In the genomic region with DNA sequence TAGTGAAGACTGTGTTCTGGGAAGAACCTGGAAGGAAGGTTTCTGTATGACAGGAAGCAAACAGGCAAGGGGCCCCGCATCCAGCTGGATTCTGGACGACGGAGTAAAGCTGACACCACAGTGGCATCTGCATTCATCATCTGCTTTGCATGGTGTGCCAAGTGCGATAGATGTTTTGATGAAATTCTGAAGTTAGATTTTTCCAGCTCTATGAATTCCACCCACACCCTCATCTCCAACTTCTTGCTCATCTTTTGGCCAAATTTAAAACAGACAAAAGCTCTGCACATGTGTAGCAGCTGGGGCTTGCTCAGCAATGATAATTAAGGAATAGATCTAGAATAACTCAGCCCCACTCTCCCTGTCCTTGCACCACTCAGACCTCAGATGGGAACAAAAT, we compare ENCODE assay signal across 19 cellular contexts.
DNase-seq lines count a peak whose midpoint lies in the region; ATAC-seq and TF ChIP-seq lines count a peak whose summit lies in the region.
"Had no signal": no experiment of that assay in that cellular context is flagged by ENCODE, and none has a peak within 500 bp of the region (broad histone marks: within the 10 kb centered on the region; RNA-seq: fewer than 3 reads in every experiment).

No MANE protein-coding gene starts in this region.

- POLR2A ChIA-PET in BJ (lab: Charles Lee) = no interaction called here

- TF ChIP-seq POLR2A in sigmoid colon (IDR thresholded peaks at IDR 0.05) = no peak

- TF ChIP-seq EP300 in sigmoid colon (IDR thresholded peaks at IDR 0.05) = no peak

- peak overlapping the region; percentile 57 for H3K27ac ChIP-seq in angular gyrus (ENCODE audit: low read depth, low read length)
- H3K27ac ChIP-seq in left lung = no peak overlapping the region
- H3K27ac ChIP-seq in sigmoid colon = no peak overlapping the region
- H3K27ac ChIP-seq in WERI-Rb-1 = no peak overlapping the region
- H3K27ac ChIP-seq: brain microvascular endothelial cell, KMS-11 had no signal

- DNase-seq in BJ (ENCODE audit: low read depth) = peak; percentile 27
- DNase-seq in left lung = no peak
- DNase-seq in sigmoid colon = peak; percentile 90
- DNase-seq in WERI-Rb-1 = no peak
- DNase-seq: activated CD8-positive, alpha-beta memory T cell treated with anti-CD3 and anti-CD28 coated beads for 24 hours; activated naive CD8-positive, alpha-beta T cell treated with anti-CD3 and anti-CD28 coated beads for 36 hours; brain microvascular endothelial cell; CD4-positive, alpha-beta T cell; cortex of kidney; DMS153; NCI-H510A; occipital lobe; stimulated activated CD4-positive, alpha-beta T cell treated with anti-CD3 and anti-CD28 coated beads, Interleukin-2, amount 100 ng/mL, for 24 hours had no signal

- H3K4me1 ChIP-seq in left lung (no peaks in the 10 kb centered on the region), sigmoid colon (peaks cover 0 to 9% (median 0%) of the 10 kb centered on the region in 4 donors)

- CTCF ChIA-PET in BJ (lab: Yijun Ruan, JAX) = interaction anchor here (0.8 kb wide), 1 partner anchor 11 kb away, joined by 3 read pairs; no protein-coding TSS in a partner anchor

- H3K36me3 ChIP-seq in BJ (ENCODE audit: control insufficient read depth, insufficient read depth, low read length) (no peaks in the 10 kb centered on the region), left lung (no peaks in the 10 kb centered on the region), sigmoid colon (no peaks in the 10 kb centered on the region), WERI-Rb-1 (no peaks in the 10 kb centered on the region)
- H3K36me3 ChIP-seq: brain microvascular endothelial cell had no signal

- peak; percentile 49 for ATAC-seq in left lung
- no peak for ATAC-seq in GM19455 (IDR thresholded peaks at IDR 0.05; ENCODE audit: unreplicated experiment)
- ATAC-seq in SK-N-SH treated with all-trans-retinoic acid at 6 μM for 48 hours = no peak
- no peak for ATAC-seq in HG03280 (IDR thresholded peaks at IDR 0.05; ENCODE audit: unreplicated experiment)
- ATAC-seq: activated CD4-positive, CD25-positive, alpha-beta regulatory T cell treated with anti-CD3 and anti-CD28 coated beads, Interleukin-2, amount 50 U/mL, for 24 hours had no signal

- H3K9me3 ChIP-seq in left lung = no peaks in the 10 kb centered on the region
- H3K9me3 ChIP-seq in sigmoid colon = no peaks in the 10 kb centered on the region
- peaks cover 2% of the 10 kb centered on the region for H3K9me3 ChIP-seq in WERI-Rb-1 (ENCODE audit: severe bottlenecking)

- H3K27me3 ChIP-seq in BJ (ENCODE audit: control insufficient read depth, insufficient read depth, low read length) (no peaks in the 10 kb centered on the region), left lung (no peaks in the 10 kb centered on the region), sigmoid colon (no peaks in the 10 kb centered on the region), WERI-Rb-1 (ENCODE audit: insufficient read depth, low read depth, severe bottlenecking) (peaks cover 92% of the 10 kb centered on the region)
- H3K27me3 ChIP-seq: brain microvascular endothelial cell had no signal

- TF ChIP-seq CTCF in BJ (IDR thresholded peaks at IDR 0.05; ENCODE audit: insufficient read depth, low read depth, low read length) (no peak), left lung (IDR thresholded peaks at IDR 0.05) (no peak), sigmoid colon (IDR thresholded peaks at IDR 0.05) (no peak), WERI-Rb-1 (IDR thresholded peaks at IDR 0.05; ENCODE audit: low read depth, low read length) (no peak)

- 65 to 82% methylated on average over 4 of the region's 4 CpGs for WGBS in sigmoid colon, 2 donors

- intact Hi-C loops in left lung (cut with DNase I) = no loop called here
- intact Hi-C loops in sigmoid colon (cut with DNase I) = no loop called here

- H3K4me3 ChIP-seq in BJ (ENCODE audit: low read depth, low read length) (no peak overlapping the region), left lung (no peak overlapping the region), sigmoid colon (no peak overlapping the region), WERI-Rb-1 (ENCODE audit: low read depth, low read length) (no peak overlapping the region)

TF ChIP-seq in SK-N-SH treated with all-trans-retinoic acid at 6 μM for 48 hours, 23 proteins besides CTCF, POLR2A, EP300 and RAD21:
- TF ChIP-seq ARNTL (CRISPR knock-in tag; IDR thresholded peaks at IDR 0.05; ENCODE audit: borderline replicate concordance, low read depth) = no peak
- no peak for TF ChIP-seq ZFP30 (CRISPR knock-in tag; IDR thresholded peaks at IDR 0.05)
- no peak for TF ChIP-seq ZFP3 (CRISPR knock-in tag; IDR thresholded peaks at IDR 0.05)
- TF ChIP-seq, protein P1, sequence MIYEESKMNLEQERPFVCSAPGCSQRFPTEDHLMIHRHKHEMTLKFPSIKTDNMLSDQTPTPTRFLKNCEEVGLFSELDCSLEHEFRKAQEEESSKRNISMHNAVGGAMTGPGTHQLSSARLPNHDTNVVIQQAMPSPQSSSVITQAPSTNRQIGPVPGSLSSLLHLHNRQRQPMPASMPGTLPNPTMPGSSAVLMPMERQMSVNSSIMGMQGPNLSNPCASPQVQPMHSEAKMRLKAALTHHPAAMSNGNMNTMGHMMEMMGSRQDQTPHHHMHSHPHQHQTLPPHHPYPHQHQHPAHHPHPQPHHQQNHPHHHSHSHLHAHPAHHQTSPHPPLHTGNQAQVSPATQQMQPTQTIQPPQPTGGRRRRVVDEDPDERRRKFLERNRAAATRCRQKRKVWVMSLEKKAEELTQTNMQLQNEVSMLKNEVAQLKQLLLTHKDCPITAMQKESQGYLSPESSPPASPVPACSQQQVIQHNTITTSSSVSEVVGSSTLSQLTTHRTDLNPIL (CRISPR knock-in tag; IDR thresholded peaks at IDR 0.05; ENCODE audit: low read depth) = no peak
- TF ChIP-seq, protein P2, sequence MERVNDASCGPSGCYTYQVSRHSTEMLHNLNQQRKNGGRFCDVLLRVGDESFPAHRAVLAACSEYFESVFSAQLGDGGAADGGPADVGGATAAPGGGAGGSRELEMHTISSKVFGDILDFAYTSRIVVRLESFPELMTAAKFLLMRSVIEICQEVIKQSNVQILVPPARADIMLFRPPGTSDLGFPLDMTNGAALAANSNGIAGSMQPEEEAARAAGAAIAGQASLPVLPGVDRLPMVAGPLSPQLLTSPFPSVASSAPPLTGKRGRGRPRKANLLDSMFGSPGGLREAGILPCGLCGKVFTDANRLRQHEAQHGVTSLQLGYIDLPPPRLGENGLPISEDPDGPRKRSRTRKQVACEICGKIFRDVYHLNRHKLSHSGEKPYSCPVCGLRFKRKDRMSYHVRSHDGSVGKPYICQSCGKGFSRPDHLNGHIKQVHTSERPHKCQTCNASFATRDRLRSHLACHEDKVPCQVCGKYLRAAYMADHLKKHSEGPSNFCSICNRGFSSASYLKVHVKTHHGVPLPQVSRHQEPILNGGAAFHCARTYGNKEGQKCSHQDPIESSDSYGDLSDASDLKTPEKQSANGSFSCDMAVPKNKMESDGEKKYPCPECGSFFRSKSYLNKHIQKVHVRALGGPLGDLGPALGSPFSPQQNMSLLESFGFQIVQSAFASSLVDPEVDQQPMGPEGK (CRISPR knock-in tag; IDR thresholded peaks at IDR 0.05; ENCODE audit: borderline replicate concordance) = no peak

Comparison
In these comparisons a context has a peak if more than half of its experiments do, and no peak if none do; other contexts are left out.
1. DNase-seq: peak in BJ (single experiment) and sigmoid colon (single experiment); none in left lung (0 of 2) and WERI-Rb-1 (single experiment).